8 cellular contexts compared by ENCODE assay signal in the genomic region with DNA sequence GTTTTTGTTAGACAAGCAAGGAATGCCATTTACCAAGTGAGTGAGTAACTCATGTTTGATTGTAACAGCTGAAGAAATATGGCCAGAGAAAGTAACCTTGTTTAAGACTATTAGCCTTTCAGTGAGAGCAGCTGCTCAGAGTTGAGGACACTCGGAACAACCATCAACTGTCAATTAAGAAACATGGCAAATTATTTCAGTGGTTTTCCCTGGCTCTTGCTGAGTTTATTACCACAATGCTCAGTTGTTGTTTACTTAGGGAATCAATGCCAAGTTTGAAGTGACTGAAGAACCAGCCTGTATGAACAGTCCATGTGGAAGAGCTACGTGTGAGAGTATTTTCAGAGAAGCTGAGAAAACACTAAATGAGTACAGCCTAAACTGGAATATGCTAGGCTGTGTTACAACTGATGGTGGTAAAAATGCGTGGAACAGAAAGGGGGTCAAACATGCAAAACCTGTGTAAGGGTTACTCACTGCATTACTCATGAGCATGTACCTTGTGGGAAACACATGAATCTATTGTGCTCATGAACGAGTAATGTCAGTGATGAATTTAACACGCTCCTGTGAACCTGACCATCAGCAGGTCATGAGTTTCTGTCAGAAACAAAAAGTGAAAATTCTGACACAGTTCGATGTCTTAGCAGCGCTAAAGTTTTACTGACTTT. TPM values are rescaled to one million over a fixed set of nuclear protein-coding genes. Genes with fewer than 3 reads are reported as not detected.
A peak's percentile ranks its signal among the peaks of the same experiment; 100 is the strongest.
DNase-seq lines count a peak whose midpoint lies in the region; ATAC-seq, FAIRE-seq and TF ChIP-seq lines count a peak whose summit lies in the region.

No MANE protein-coding gene starts in this region.

- no peaks in the 10 kb centered on the region for H3K9me3 ChIP-seq in keratinocyte (ENCODE audit: control insufficient read depth, low read depth, low read length)

- H3K4me1 Mint-ChIP-seq in activated T-helper 1 cell treated with anti-CD3 and anti-CD28 coated beads, Interleukin-12 subunit alpha, Interleukin-12 subunit beta, Interleukin-2, Interleukin-4 antibody, amounts not matched to agents 30 ng/mL and 10 ng/mL and 1 ng/mL, durations not matched to agents 14 hours and 24 hours and 36 hours (ENCODE audit: low read depth), result peaks cover 53% of the 10 kb centered on the region

- no peaks in the 10 kb centered on the region for H3K27me3 ChIP-seq in keratinocyte (ENCODE audit: control insufficient read depth, extremely low read depth, insufficient read depth, low read length)

- TF ChIP-seq CTCF in keratinocyte (optimal IDR thresholded peaks at IDR 0.05 in 1 of 3, IDR thresholded peaks at IDR 0.05 in 1 of 3, conservative IDR thresholded peaks at IDR 0.05 in 1 of 3; ENCODE audit: extremely low read depth in 1 of 3, insufficient read depth in 2 of 3, low read length in 3 of 3), result no peak

- DNase-seq in EL (peak; percentile 56), keratinocyte (ENCODE audit: low read depth, low spot score) (peak; percentile 45), Kasumi-1 (lab: John Stamatoyannopoulos, UW) (no peak), NCI-H1694 (lab: John Stamatoyannopoulos, UW) (no peak)
- no peak for DNase-seq in activated T-helper 1 cell treated with anti-CD3 and anti-CD28 coated beads, Interleukin-12 subunit alpha, Interleukin-12 subunit beta, Interleukin-2, Interleukin-4 antibody, amounts not matched to agents 30 ng/mL and 10 ng/mL and 1 ng/mL, durations not matched to agents 14 hours and 24 hours and 36 hours (ENCODE audit: low spot score)
- DNase-seq in stimulated activated CD4-positive, alpha-beta T cell treated with anti-CD3 and anti-CD28 coated beads, Interleukin-2, amount 100 ng/mL, for 24 hours, result no peak

- peak overlapping the region; percentile 27 for H3K27ac Mint-ChIP-seq in activated T-helper 1 cell treated with anti-CD3 and anti-CD28 coated beads, Interleukin-12 subunit alpha, Interleukin-12 subunit beta, Interleukin-2, Interleukin-4 antibody, amounts not matched to agents 30 ng/mL and 10 ng/mL and 1 ng/mL, durations not matched to agents 14 hours and 24 hours and 36 hours

- no peak overlapping the region for H3K4me3 ChIP-seq in keratinocyte (ENCODE audit: control insufficient read depth in 2 of 3, extremely low read depth in 1 of 3, insufficient read depth in 2 of 3, low read depth in 1 of 3, low read length in 3 of 3)

- no peaks in the 10 kb centered on the region for H3K9me1 ChIP-seq in keratinocyte (ENCODE audit: control insufficient read depth, extremely low read depth, insufficient read depth, low read length)

- H3K9ac ChIP-seq in keratinocyte (ENCODE audit: control insufficient read depth, extremely low read depth, insufficient read depth, low read length), result peak overlapping the region; percentile 58

- H3K9me3 Mint-ChIP-seq in activated T-helper 1 cell treated with anti-CD3 and anti-CD28 coated beads, Interleukin-12 subunit alpha, Interleukin-12 subunit beta, Interleukin-2, Interleukin-4 antibody, amounts not matched to agents 30 ng/mL and 10 ng/mL and 1 ng/mL, durations not matched to agents 14 hours and 24 hours and 36 hours, result no peaks in the 10 kb centered on the region

- H3K4me1 ChIP-seq in keratinocyte (ENCODE audit: control insufficient read depth, extremely low read depth, insufficient read depth, low read length), result peaks cover 34% of the 10 kb centered on the region

- no peak overlapping the region for H3K4me3 Mint-ChIP-seq in activated T-helper 1 cell treated with anti-CD3 and anti-CD28 coated beads, Interleukin-12 subunit alpha, Interleukin-12 subunit beta, Interleukin-2, Interleukin-4 antibody, amounts not matched to agents 30 ng/mL and 10 ng/mL and 1 ng/mL, durations not matched to agents 14 hours and 24 hours and 36 hours

- H2AFZ ChIP-seq in keratinocyte (ENCODE audit: control insufficient read depth, low read length), result no peak overlapping the region

- H4K20me1 ChIP-seq in keratinocyte (ENCODE audit: control insufficient read depth, extremely low read depth, insufficient read depth, low read length), result no peaks in the 10 kb centered on the region

- intact Hi-C loops in activated T-helper 1 cell treated with anti-CD3 and anti-CD28 coated beads, Interleukin-12 subunit alpha, Interleukin-12 subunit beta, Interleukin-2, Interleukin-4 antibody, amounts not matched to agents 30 ng/mL and 10 ng/mL and 1 ng/mL, durations not matched to agents 14 hours and 24 hours and 36 hours (cut with micrococcal nuclease), result no loop called here

- ATAC-seq in GM19438 (IDR thresholded peaks at IDR 0.05; ENCODE audit: low read depth, unreplicated experiment), result peak; percentile 70
- peak; percentile 85 for ATAC-seq in HG03378 (IDR thresholded peaks at IDR 0.05; ENCODE audit: unreplicated experiment)

- peaks cover 0 to 3% of the 10 kb centered on the region in 2 experiments for H3K36me3 ChIP-seq in keratinocyte (ENCODE audit: control insufficient read depth in 2 of 2, extremely low read depth in 1 of 2, insufficient read depth in 2 of 2, low read length in 2 of 2)

- peak overlapping the region; percentile 42 for H3K4me2 ChIP-seq in keratinocyte (ENCODE audit: control insufficient read depth, extremely low read depth, insufficient read depth, low read depth, low read length)

- dilution Hi-C loops in keratinocyte (cut with MboI; ENCODE audit: extremely low pct_ligation_motif_present, low sequenced_read_pairs), result no loop called here

- H3K27me3 Mint-ChIP-seq in activated T-helper 1 cell treated with anti-CD3 and anti-CD28 coated beads, Interleukin-12 subunit alpha, Interleukin-12 subunit beta, Interleukin-2, Interleukin-4 antibody, amounts not matched to agents 30 ng/mL and 10 ng/mL and 1 ng/mL, durations not matched to agents 14 hours and 24 hours and 36 hours (ENCODE audit: insufficient read depth), result no peaks in the 10 kb centered on the region

- peaks cover 11% of the 10 kb centered on the region for H3K36me3 Mint-ChIP-seq in activated T-helper 1 cell treated with anti-CD3 and anti-CD28 coated beads, Interleukin-12 subunit alpha, Interleukin-12 subunit beta, Interleukin-2, Interleukin-4 antibody, amounts not matched to agents 30 ng/mL and 10 ng/mL and 1 ng/mL, durations not matched to agents 14 hours and 24 hours and 36 hours (ENCODE audit: low read depth)

- peaks cover 91% of the 10 kb centered on the region for H3K79me2 ChIP-seq in keratinocyte (ENCODE audit: control insufficient read depth, insufficient read depth, low read length)

- FAIRE-seq in keratinocyte (lab: Jason Lieb, UNC), result peak; percentile 87

- H3K27ac ChIP-seq in keratinocyte (ENCODE audit: control insufficient read depth, insufficient read depth, low read length), result peak overlapping the region; percentile 82

RNA-seq across cellular contexts. Expression of a gene that starts 33.7 kb away (rescaled TPM):
- total RNA-seq in activated T-helper 1 cell treated with anti-CD3 and anti-CD28 coated beads, Interleukin-12 subunit alpha, Interleukin-12 subunit beta, Interleukin-2, Interleukin-4 antibody, amounts not matched to agents 30 ng/mL and 10 ng/mL and 1 ng/mL, durations not matched to agents 14 hours and 24 hours and 36 hours, result 52.7 and 56.3 TPM in 2 replicates
- polyA plus RNA-seq in keratinocyte, result 23.6 to 38.9 TPM (median 27.3 TPM) in 3 replicates
- 12.4 TPM for polyA plus RNA-seq in keratinocyte (2011; ENCODE audit: low read depth)
- 19.1 and 39.8 TPM in 2 replicates for polyA plus RNA-seq in keratinocyte (2011; cell fraction: cytosol; rRNA removed)
- 16.0 and 23.5 TPM in 2 replicates for polyA plus RNA-seq in keratinocyte (2011; cell fraction: nucleus; rRNA removed)
- 20.7 and 23.7 TPM in 2 replicates for polyA plus RNA-seq in keratinocyte (2012; ENCODE audit: low replicate concordance)
- polyA minus RNA-seq in keratinocyte, result 13.7 to 58.7 TPM (median 32.2 TPM) in 3 replicates
- 26.9 TPM for polyA minus RNA-seq in keratinocyte (2011; cell fraction: cytosol; rRNA and poly(A)+ RNA removed)
- polyA minus RNA-seq in keratinocyte (2011; cell fraction: nucleus; rRNA and poly(A)+ RNA removed), result 18.5 and 31.6 TPM in 2 replicates

Comparison
In these comparisons a context has a peak if more than half of its experiments do, and no peak if none do; other contexts are left out.
1. DNase-seq: peak in EL (single experiment) and keratinocyte (single experiment); none in activated T-helper 1 cell treated with anti-CD3 and anti-CD28 coated beads, Interleukin-12 subunit alpha, Interleukin-12 subunit beta, Interleukin-2, Interleukin-4 antibody, amounts not matched to agents 30 ng/mL and 10 ng/mL and 1 ng/mL, durations not matched to agents 14 hours and 24 hours and 36 hours (single experiment), Kasumi-1 (0 of 2), NCI-H1694 (single experiment) and stimulated activated CD4-positive, alpha-beta T cell treated with anti-CD3 and anti-CD28 coated beads, Interleukin-2, amount 100 ng/mL, for 24 hours (0 of 2).